8 cellular contexts compared by ENCODE assay signal in genomic region chr12:53217930-53218307, GRCh38. TPM values are rescaled to one million over a fixed set of nuclear protein-coding genes. Genes with fewer than 3 reads are reported as not detected.
DNase-seq lines count a peak whose midpoint lies in the region; ATAC-seq, FAIRE-seq and TF ChIP-seq lines count a peak whose summit lies in the region.

No MANE protein-coding gene starts in this region.

- POLR2A ChIA-PET in GM12878 (lab: Charles Lee), result interaction anchor here (1.1 to 4.4 kb wide), 4 partner anchors 10 to 51 kb away, joined by 3 to 28 read pairs (median 14); partner anchors contain the start of genes ESPL1 and ITGB7

- no peaks in the 10 kb centered on the region for H4K20me1 ChIP-seq in GM12878 (ENCODE audit: control insufficient read depth, insufficient read depth)

- H3K14ac ChIP-seq in neuronal stem cell (ENCODE audit: low read length), result no peak overlapping the region

- peak overlapping the region; percentile 16; the same call in 1 of the 2 replicates for H3K4me3 ChIP-seq in GM12878
- H3K4me3 ChIP-seq in left lung, result peak overlapping the region in 1 of 2 donors; percentile 71
- H3K4me3 ChIP-seq in suprapubic skin, result peak overlapping the region; percentile 61
- no peak overlapping the region for H3K4me3 ChIP-seq in neuronal stem cell (ENCODE audit: low read length in 2 of 2)

- H3K9me3 ChIP-seq in GM12878 (replicated peaks; ENCODE audit: control insufficient read depth, insufficient read depth, low read length), result no peaks in the 10 kb centered on the region
- H3K9me3 ChIP-seq in left lung, result no peaks in the 10 kb centered on the region
- no peaks in the 10 kb centered on the region for H3K9me3 ChIP-seq in suprapubic skin
- no peaks in the 10 kb centered on the region for H3K9me3 ChIP-seq in neuronal stem cell (replicated peaks in 1 of 2; ENCODE audit: control insufficient read depth in 2 of 2, insufficient read depth in 1 of 2, low read depth in 1 of 2, low read length in 2 of 2)

- WGBS in GM12878 (ENCODE audit: insufficient coverage, insufficient replicate concordance, low lambda C conversion rate, missing lambda C conversion rate), result 69% methylated on average over 3 of the region's 3 CpGs
- WGBS in suprapubic skin, result 61% methylated on average over 3 of the region's 3 CpGs
- no CpG with 5 or more reads among the region's 3 CpGs for WGBS in neuronal stem cell (ENCODE audit: extremely low coverage in 2 of 2, insufficient read length in 2 of 2, insufficient replicate concordance in 1 of 2), 2 donors

- peaks cover 1% of the 10 kb centered on the region for H3K27me3 Mint-ChIP-seq in activated CD4-positive, alpha-beta T cell treated with anti-CD3 and anti-CD28 coated beads, Interleukin-2, amount 10 ng/mL, durations not matched to agents 24 days and 14 days

- FAIRE-seq in GM12878 (lab: Jason Lieb, UNC), result no peak

- BruUV-seq in GM12878 (replicated peaks; lab: Mats Ljungman, UMichigan), result TSS peak; percentile 22

- H3K27ac ChIP-seq in GM12878 (ENCODE audit: control insufficient read depth, insufficient read depth), result no peak overlapping the region
- H3K27ac ChIP-seq in left lung, result peak overlapping the region; percentile 97 to 99
- peak overlapping the region; percentile 99 for H3K27ac ChIP-seq in suprapubic skin
- H3K27ac ChIP-seq in neuronal stem cell (replicated peaks; ENCODE audit: low read length), result no peak overlapping the region

- peaks cover 3 to 7% of the 10 kb centered on the region in 2 experiments for H3K36me3 ChIP-seq in GM12878 (ENCODE audit: control insufficient read depth in 2 of 2, insufficient read depth in 2 of 2, low read length in 1 of 2)
- H3K36me3 ChIP-seq in left lung, result peaks cover 0 to 16% of the 10 kb centered on the region in 2 donors
- peaks cover 31% of the 10 kb centered on the region for H3K36me3 ChIP-seq in suprapubic skin
- H3K36me3 ChIP-seq in neuronal stem cell (replicated peaks in 1 of 2; ENCODE audit: control insufficient read depth in 2 of 2, insufficient read depth in 2 of 2, low read length in 2 of 2), result no peaks in the 10 kb centered on the region

- H3K79me1 ChIP-seq in neuronal stem cell (ENCODE audit: low read depth, low read length), result no peaks in the 10 kb centered on the region

- H4K91ac ChIP-seq in neuronal stem cell (ENCODE audit: low read depth, low read length, poor library complexity), result no peak overlapping the region

- DNase-seq in activated CD4-positive, alpha-beta T cell treated with anti-CD3 and anti-CD28 coated beads, Interleukin-2, amount 10 ng/mL, durations not matched to agents 24 days and 14 days, result no peak
- no peak for DNase-seq in activated CD4-positive, alpha-beta T cell treated with anti-CD3 and anti-CD28 coated beads for 1 hour
- DNase-seq in GM12878 (ENCODE audit: low read depth, low spot score) (no peak), left lung (no peak), suprapubic skin (ENCODE audit: low spot score in 2 of 2) (no peak), cerebellum (ENCODE audit: low spot score) (no peak), neuronal stem cell (ENCODE audit: low spot score) (no peak), islet precursor cell (no peak)

- H2BK5ac ChIP-seq in neuronal stem cell (ENCODE audit: low read length), result no peak overlapping the region

- intact Hi-C loops in activated CD4-positive, alpha-beta T cell treated with anti-CD3 and anti-CD28 coated beads, Interleukin-2, amount 10 ng/mL, durations not matched to agents 24 days and 14 days (cut with micrococcal nuclease), result loop anchor here (2.0 to 5.0 kb wide), 2 partner anchors 19 to 234 kb away; partner anchors contain the start of gene PCBP2
- intact Hi-C loops in GM12878 (cut with micrococcal nuclease; ENCODE audit: unreplicated experiment), result no loop called here
- intact Hi-C loops in left lung (cut with DNase I), result no loop called here

- peak overlapping the region; percentile 94 for H3K27ac Mint-ChIP-seq in activated CD4-positive, alpha-beta T cell treated with anti-CD3 and anti-CD28 coated beads, Interleukin-2, amount 10 ng/mL, durations not matched to agents 24 days and 14 days

- H2BK120ac ChIP-seq in neuronal stem cell (ENCODE audit: low read depth, low read length), result no peak overlapping the region

- TF ChIP-seq CTCF in GM12878 (IDR thresholded peaks at IDR 0.05 in 2 of 3, conservative IDR thresholded peaks at IDR 0.05 in 1 of 3; ENCODE audit: control insufficient read depth in 2 of 3, extremely low read depth in 1 of 3, insufficient read depth in 1 of 3, low read depth in 3 of 3, low read length in 3 of 3), result no peak
- TF ChIP-seq CTCF in left lung (IDR thresholded peaks at IDR 0.05), result no peak
- TF ChIP-seq CTCF in suprapubic skin (IDR thresholded peaks at IDR 0.05), result no peak

- H3K4me1 ChIP-seq in GM12878 (ENCODE audit: control insufficient read depth, insufficient read depth, low read length), result peaks cover 22% of the 10 kb centered on the region
- peaks cover 32 to 92% of the 10 kb centered on the region in 2 donors for H3K4me1 ChIP-seq in left lung
- peaks cover 82% of the 10 kb centered on the region for H3K4me1 ChIP-seq in suprapubic skin
- H3K4me1 ChIP-seq in neuronal stem cell (ENCODE audit: control insufficient read depth in 2 of 2, insufficient read depth in 1 of 2, low read depth in 1 of 2, low read length in 2 of 2), result peaks cover 34% of the 10 kb centered on the region in 2 donors

- no peak overlapping the region for H2BK15ac ChIP-seq in neuronal stem cell (ENCODE audit: low read length)

- no peaks in the 10 kb centered on the region for H3K9me3 Mint-ChIP-seq in activated CD4-positive, alpha-beta T cell treated with anti-CD3 and anti-CD28 coated beads, Interleukin-2, amount 10 ng/mL, durations not matched to agents 24 days and 14 days

- peak overlapping the region; percentile 97 for H3K4me3 Mint-ChIP-seq in activated CD4-positive, alpha-beta T cell treated with anti-CD3 and anti-CD28 coated beads, Interleukin-2, amount 10 ng/mL, durations not matched to agents 24 days and 14 days

- H2AK5ac ChIP-seq in neuronal stem cell (ENCODE audit: low read depth, low read length), result no peak overlapping the region

- H2AFZ ChIP-seq in GM12878 (ENCODE audit: control insufficient read depth, low read depth, low read length) (no peak overlapping the region), neuronal stem cell (ENCODE audit: low read length) (no peak overlapping the region)

- no peak overlapping the region for H3K18ac ChIP-seq in neuronal stem cell (ENCODE audit: low read length)

- H3K79me2 ChIP-seq in GM12878 (ENCODE audit: control insufficient read depth, insufficient read depth, low read length), result peaks cover 4% of the 10 kb centered on the region; the same call in 1 of the 2 replicates

- CTCF ChIA-PET in GM12878 (lab: Yijun Ruan, JAX), result interaction anchor here (0.6 to 15.7 kb wide), 9 partner anchors 9 to 232 kb away, joined by 3 to 315 read pairs (median 7); partner anchors contain the start of genes CSAD, ESPL1, PFDN5 and ZNF740

- H3K27me3 ChIP-seq in GM12878 (replicated peaks in 1 of 2; ENCODE audit: control insufficient read depth in 2 of 2, insufficient read depth in 2 of 2, low read length in 1 of 2), result no peaks in the 10 kb centered on the region
- peaks cover 0 to 15% of the 10 kb centered on the region in 2 donors for H3K27me3 ChIP-seq in left lung
- no peaks in the 10 kb centered on the region for H3K27me3 ChIP-seq in suprapubic skin
- peaks cover 4 to 39% (median 21%) of the 10 kb centered on the region in 3 experiments for H3K27me3 ChIP-seq in neuronal stem cell (ENCODE audit: control insufficient read depth in 3 of 3, insufficient read depth in 3 of 3, low read depth in 1 of 3, low read length in 3 of 3)

- no peak for TF ChIP-seq RAD21 in GM12878 (IDR thresholded peaks at IDR 0.05; ENCODE audit: insufficient read depth, low read depth, low read length)

- no peak overlapping the region for H4K8ac ChIP-seq in neuronal stem cell (ENCODE audit: low read depth, low read length)

- H3K4me1 Mint-ChIP-seq in activated CD4-positive, alpha-beta T cell treated with anti-CD3 and anti-CD28 coated beads, Interleukin-2, amount 10 ng/mL, durations not matched to agents 24 days and 14 days, result peaks cover 83% of the 10 kb centered on the region

- in situ Hi-C loops in GM12878 (cut with MboI), result no loop called here

- no peak overlapping the region for H3K4ac ChIP-seq in neuronal stem cell (ENCODE audit: low read length)

- no peak for TF ChIP-seq POLR2A in GM12878 (IDR thresholded peaks at IDR 0.05; ENCODE audit: low read depth, low read length)
- TF ChIP-seq POLR2A in suprapubic skin (IDR thresholded peaks at IDR 0.05), result no peak

- 0 out of 2 replicates have a peak overlapping the region, but pooled peaks have one; percentile 21 for H3K9ac ChIP-seq in GM12878 (ENCODE audit: control insufficient read depth, insufficient read depth, low read length)
- no peak overlapping the region for H3K9ac ChIP-seq in neuronal stem cell (ENCODE audit: low read depth, low read length, poor library complexity)

- no peak overlapping the region for H2BK12ac ChIP-seq in neuronal stem cell (ENCODE audit: low read length)

- peaks cover 48% of the 10 kb centered on the region for H3K36me3 Mint-ChIP-seq in activated CD4-positive, alpha-beta T cell treated with anti-CD3 and anti-CD28 coated beads, Interleukin-2, amount 10 ng/mL, durations not matched to agents 24 days and 14 days (ENCODE audit: low read depth)

- TF ChIP-seq EP300 in GM12878 (IDR thresholded peaks at IDR 0.05; ENCODE audit: borderline replicate concordance in 1 of 2, control insufficient read depth in 1 of 2, low read depth in 2 of 2, low read length in 2 of 2) (no peak), suprapubic skin (IDR thresholded peaks at IDR 0.05) (no peak)

- SMC1A ChIA-PET in GM12878 (lab: Charles Lee; ENCODE audit: uncharacterized antibody, unreplicated experiment), result interaction anchor here (0.7 to 16.4 kb wide), 8 partner anchors 9 to 203 kb away, joined by 3 to 155 read pairs (median 4); partner anchors contain the start of genes ESPL1 and ITGB7

- H3K23ac ChIP-seq in neuronal stem cell (ENCODE audit: low read depth, low read length, poor library complexity), result no peak overlapping the region

- RAD21 ChIA-PET in GM12878 (lab: Charles Lee; ENCODE audit: unreplicated experiment), result interaction anchor here (0.6 to 11.1 kb wide), 11 partner anchors 9 to 152 kb away, joined by 3 to 146 read pairs (median 3); partner anchors contain the start of genes ESPL1 and ITGB7

- ATAC-seq in GM12878 (no peak), left lung (no peak)

- peak overlapping the region; percentile 54 for H3K4me2 ChIP-seq in GM12878 (ENCODE audit: control insufficient read depth, insufficient read depth)
- no peak overlapping the region for H3K4me2 ChIP-seq in neuronal stem cell (ENCODE audit: insufficient read depth, low read length, poor library complexity, severe bottlenecking)

RNA-seq across cellular contexts. Expression of gene ITGB7, which starts 10.9 kb away (rescaled TPM):
- total RNA-seq in activated CD4-positive, alpha-beta T cell treated with anti-CD3 and anti-CD28 coated beads, Interleukin-2, amount 10 ng/mL, durations not matched to agents 24 days and 14 days, result 226 and 239 TPM in 2 replicates
- total RNA-seq in GM12878 (2013; cell fraction: nucleolus; rRNA removed), result 215 and 221 TPM in 2 replicates
- 366 and 425 TPM in 2 replicates for total RNA-seq in GM12878 (2014; rRNA removed)
- total RNA-seq in GM12878 (2014; rRNA removed; fragmentation: Illumina TruSeq; extraction: Trizol), result 158 and 166 TPM in 2 replicates
- total RNA-seq in GM12878 (2021), result 459 and 487 TPM in 2 replicates
- polyA plus RNA-seq in GM12878 (2011; ENCODE audit: low read depth), result 81.6 TPM
- polyA plus RNA-seq in GM12878 (2011; rRNA removed), result 130 and 234 TPM in 2 replicates
- polyA plus RNA-seq in GM12878 (2011; cell fraction: cytosol; rRNA removed), result 334 and 445 TPM in 2 replicates
- polyA plus RNA-seq in GM12878 (2011; cell fraction: nucleus; rRNA removed), result 940 and 958 TPM in 2 replicates
- 135 and 178 TPM in 2 replicates for polyA plus RNA-seq in GM12878 (2012)
- polyA plus RNA-seq in GM12878 (2014; fragmentation: Illumina TruSeq; extraction: Trizol), result 95.4 and 174 TPM in 2 replicates
- 10 to 100 TPM; 54.5 to 99.5 TPM for polyA plus RNA-seq in GM12878 (2014; fragmentation: Nextera tagmentation; extraction: Ambion mirVana)
- 282 and 333 TPM in 2 replicates for polyA plus RNA-seq in GM12878 (2014; rRNA removed)
- polyA plus RNA-seq in GM12878 (2016; fragmentation: Nextera tagmentation; extraction: Ambion mirVana), result 100 to 1,000 TPM; 269 to 332 TPM
- 281 and 434 TPM in 2 replicates for polyA minus RNA-seq in GM12878 (2011; rRNA and poly(A)+ RNA removed)
- polyA minus RNA-seq in GM12878 (2011; cell fraction: cytosol; rRNA and poly(A)+ RNA removed), result 164 and 179 TPM in 2 replicates
- polyA minus RNA-seq in GM12878 (2011; cell fraction: nucleus; rRNA and poly(A)+ RNA removed), result 164 and 235 TPM in 2 replicates
- 10 to 100 TPM in 1 of 2 donors, 1 to 10 TPM in 1; 3.8 to 10.9 TPM for total RNA-seq in left lung
- total RNA-seq in suprapubic skin, result 10 to 100 TPM in 1 of 4 donors, 1 to 10 TPM in 3; 2.9 to 29.1 (median 6.8) TPM
- not detected for total RNA-seq in cerebellum
- polyA plus RNA-seq in neuronal stem cell (2013, experiment 1 of 2), result 0.07 TPM
- 0.03 TPM for polyA plus RNA-seq in neuronal stem cell (2013, experiment 2 of 2)

RNA-seq across cellular contexts. Expression of gene RARG, which starts 14.1 kb away (rescaled TPM):
- total RNA-seq in activated CD4-positive, alpha-beta T cell treated with anti-CD3 and anti-CD28 coated beads, Interleukin-2, amount 10 ng/mL, durations not matched to agents 24 days and 14 days, result 57.2 and 58.5 TPM in 2 replicates
- 12.2 and 13.4 TPM in 2 replicates for total RNA-seq in GM12878 (2013; cell fraction: nucleolus; rRNA removed)
- total RNA-seq in GM12878 (2014; rRNA removed), result 3.4 and 4.0 TPM in 2 replicates
- total RNA-seq in GM12878 (2014; rRNA removed; fragmentation: Illumina TruSeq; extraction: Trizol), result 3.0 and 3.9 TPM in 2 replicates
- 7.3 and 8.7 TPM in 2 replicates for total RNA-seq in GM12878 (2021)
- polyA plus RNA-seq in GM12878 (2011; ENCODE audit: low read depth), result 0.72 TPM
- 4.5 and 8.1 TPM in 2 replicates for polyA plus RNA-seq in GM12878 (2011; rRNA removed)
- polyA plus RNA-seq in GM12878 (2011; cell fraction: cytosol; rRNA removed), result 9.2 and 13.2 TPM in 2 replicates
- polyA plus RNA-seq in GM12878 (2011; cell fraction: nucleus; rRNA removed), result 34.2 and 38.3 TPM in 2 replicates
- polyA plus RNA-seq in GM12878 (2012), result 2.5 and 2.9 TPM in 2 replicates
- 2.6 and 4.2 TPM in 2 replicates for polyA plus RNA-seq in GM12878 (2014; fragmentation: Illumina TruSeq; extraction: Trizol)
- polyA plus RNA-seq in GM12878 (2014; fragmentation: Nextera tagmentation; extraction: Ambion mirVana), result under 1 TPM; 0.27 to 0.60 TPM
- 7.2 and 8.0 TPM in 2 replicates for polyA plus RNA-seq in GM12878 (2014; rRNA removed)
- 1 to 10 TPM; 3.8 to 6.0 TPM for polyA plus RNA-seq in GM12878 (2016; fragmentation: Nextera tagmentation; extraction: Ambion mirVana)
- 12.3 and 13.9 TPM in 2 replicates for polyA minus RNA-seq in GM12878 (2011; rRNA and poly(A)+ RNA removed)
- polyA minus RNA-seq in GM12878 (2011; cell fraction: cytosol; rRNA and poly(A)+ RNA removed), result 7.5 and 8.3 TPM in 2 replicates
- polyA minus RNA-seq in GM12878 (2011; cell fraction: nucleus; rRNA and poly(A)+ RNA removed), result 9.1 and 18.5 TPM in 2 replicates
- total RNA-seq in left lung, result 10 to 100 TPM; 38.2 to 38.6 TPM
- 100 to 1,000 TPM; 140 to 198 (median 172) TPM for total RNA-seq in suprapubic skin
- total RNA-seq in cerebellum, result 2.9 TPM
- 11.1 TPM for polyA plus RNA-seq in neuronal stem cell (2013, experiment 1 of 2)
- polyA plus RNA-seq in neuronal stem cell (2013, experiment 2 of 2), result 10.9 TPM

RNA-seq across cellular contexts. Expression of gene CSAD, which starts 37.2 kb away (rescaled TPM):
- 21.6 and 25.6 TPM in 2 replicates for total RNA-seq in activated CD4-positive, alpha-beta T cell treated with anti-CD3 and anti-CD28 coated beads, Interleukin-2, amount 10 ng/mL, durations not matched to agents 24 days and 14 days
- total RNA-seq in GM12878 (2013; cell fraction: nucleolus; rRNA removed), result 35.3 and 40.5 TPM in 2 replicates
- total RNA-seq in GM12878 (2014; rRNA removed), result 7.0 and 12.5 TPM in 2 replicates
- 5.4 and 6.7 TPM in 2 replicates for total RNA-seq in GM12878 (2014; rRNA removed; fragmentation: Illumina TruSeq; extraction: Trizol)
- total RNA-seq in GM12878 (2021), result 6.1 and 9.3 TPM in 2 replicates
- polyA plus RNA-seq in GM12878 (2011; ENCODE audit: low read depth), result 9.2 TPM
- polyA plus RNA-seq in GM12878 (2011; rRNA removed), result 14.4 and 19.1 TPM in 2 replicates
- polyA plus RNA-seq in GM12878 (2011; cell fraction: cytosol; rRNA removed), result 14.6 and 22.7 TPM in 2 replicates
- polyA plus RNA-seq in GM12878 (2011; cell fraction: nucleus; rRNA removed), result 73.6 and 82.3 TPM in 2 replicates
- polyA plus RNA-seq in GM12878 (2012), result 13.3 and 15.1 TPM in 2 replicates
- polyA plus RNA-seq in GM12878 (2014; fragmentation: Illumina TruSeq; extraction: Trizol), result 12.3 and 12.7 TPM in 2 replicates
- polyA plus RNA-seq in GM12878 (2014; fragmentation: Nextera tagmentation; extraction: Ambion mirVana), result 1 to 10 TPM; 1.2 to 2.0 TPM
- 20.0 and 20.4 TPM in 2 replicates for polyA plus RNA-seq in GM12878 (2014; rRNA removed)
- polyA plus RNA-seq in GM12878 (2016; fragmentation: Nextera tagmentation; extraction: Ambion mirVana), result 1 to 10 TPM; 1.1 to 2.4 TPM
- polyA minus RNA-seq in GM12878 (2011; rRNA and poly(A)+ RNA removed), result 13.1 and 15.2 TPM in 2 replicates
- polyA minus RNA-seq in GM12878 (2011; cell fraction: cytosol; rRNA and poly(A)+ RNA removed), result 4.9 and 6.8 TPM in 2 replicates
- polyA minus RNA-seq in GM12878 (2011; cell fraction: nucleus; rRNA and poly(A)+ RNA removed), result 11.6 and 18.4 TPM in 2 replicates
- total RNA-seq in left lung, result 10 to 100 TPM; 33.1 to 36.3 TPM
- 100 to 1,000 TPM in 1 of 4 donors, 10 to 100 TPM in 3; 35.6 to 175 (median 56.7) TPM for total RNA-seq in suprapubic skin
- 27.9 TPM for total RNA-seq in cerebellum
- polyA plus RNA-seq in neuronal stem cell (2013, experiment 1 of 2), result 14.3 TPM
- 14.1 TPM for polyA plus RNA-seq in neuronal stem cell (2013, experiment 2 of 2)

RNA-seq across cellular contexts. Expression of gene ZNF740, which starts 37.4 kb away (rescaled TPM):
- total RNA-seq in activated CD4-positive, alpha-beta T cell treated with anti-CD3 and anti-CD28 coated beads, Interleukin-2, amount 10 ng/mL, durations not matched to agents 24 days and 14 days, result 44.0 and 50.5 TPM in 2 replicates
- total RNA-seq in GM12878 (2013; cell fraction: nucleolus; rRNA removed), result 112 and 115 TPM in 2 replicates
- 11.6 and 12.6 TPM in 2 replicates for total RNA-seq in GM12878 (2014; rRNA removed)
- 9.9 and 11.8 TPM in 2 replicates for total RNA-seq in GM12878 (2014; rRNA removed; fragmentation: Illumina TruSeq; extraction: Trizol)
- 29.0 and 33.6 TPM in 2 replicates for total RNA-seq in GM12878 (2021)
- 10.5 TPM for polyA plus RNA-seq in GM12878 (2011; ENCODE audit: low read depth)
- polyA plus RNA-seq in GM12878 (2011; rRNA removed), result 29.5 and 30.9 TPM in 2 replicates
- polyA plus RNA-seq in GM12878 (2011; cell fraction: cytosol; rRNA removed), result 17.7 and 18.8 TPM in 2 replicates
- polyA plus RNA-seq in GM12878 (2011; cell fraction: nucleus; rRNA removed), result 63.5 and 111 TPM in 2 replicates
- polyA plus RNA-seq in GM12878 (2012), result 14.3 and 14.7 TPM in 2 replicates
- polyA plus RNA-seq in GM12878 (2014; fragmentation: Illumina TruSeq; extraction: Trizol), result 14.2 and 21.6 TPM in 2 replicates
- 1 to 10 TPM; 1.4 to 1.8 TPM for polyA plus RNA-seq in GM12878 (2014; fragmentation: Nextera tagmentation; extraction: Ambion mirVana)
- polyA plus RNA-seq in GM12878 (2014; rRNA removed), result 12.9 and 19.1 TPM in 2 replicates
- polyA plus RNA-seq in GM12878 (2016; fragmentation: Nextera tagmentation; extraction: Ambion mirVana), result 1 to 10 TPM; 4.1 to 5.6 TPM
- polyA minus RNA-seq in GM12878 (2011; rRNA and poly(A)+ RNA removed), result 29.5 and 32.2 TPM in 2 replicates
- 7.1 and 7.5 TPM in 2 replicates for polyA minus RNA-seq in GM12878 (2011; cell fraction: cytosol; rRNA and poly(A)+ RNA removed)
- polyA minus RNA-seq in GM12878 (2011; cell fraction: nucleus; rRNA and poly(A)+ RNA removed), result 57.9 and 58.6 TPM in 2 replicates
- total RNA-seq in left lung, result 10 to 100 TPM; 34.6 to 39.2 TPM
- 10 to 100 TPM in 3 of 4 donors, 1 to 10 TPM in 1; 5.9 to 38.9 (median 15.2) TPM for total RNA-seq in suprapubic skin
- 24.6 TPM for total RNA-seq in cerebellum
- 19.7 TPM for polyA plus RNA-seq in neuronal stem cell (2013, experiment 1 of 2)
- 19.5 TPM for polyA plus RNA-seq in neuronal stem cell (2013, experiment 2 of 2)

RNA-seq across cellular contexts. Expression of gene ESPL1, which starts 50.2 kb away (rescaled TPM):
- 71.8 and 76.7 TPM in 2 replicates for total RNA-seq in activated CD4-positive, alpha-beta T cell treated with anti-CD3 and anti-CD28 coated beads, Interleukin-2, amount 10 ng/mL, durations not matched to agents 24 days and 14 days
- total RNA-seq in GM12878 (2013; cell fraction: nucleolus; rRNA removed), result 49.7 and 52.5 TPM in 2 replicates
- 28.4 and 28.5 TPM in 2 replicates for total RNA-seq in GM12878 (2014; rRNA removed)
- total RNA-seq in GM12878 (2014; rRNA removed; fragmentation: Illumina TruSeq; extraction: Trizol), result 17.9 and 20.1 TPM in 2 replicates
- total RNA-seq in GM12878 (2021), result 54.4 and 61.9 TPM in 2 replicates
- 7.2 TPM for polyA plus RNA-seq in GM12878 (2011; ENCODE audit: low read depth)
- 14.4 and 19.3 TPM in 2 replicates for polyA plus RNA-seq in GM12878 (2011; rRNA removed)
- 23.7 and 26.8 TPM in 2 replicates for polyA plus RNA-seq in GM12878 (2011; cell fraction: cytosol; rRNA removed)
- 110 and 113 TPM in 2 replicates for polyA plus RNA-seq in GM12878 (2011; cell fraction: nucleus; rRNA removed)
- 13.9 and 14.4 TPM in 2 replicates for polyA plus RNA-seq in GM12878 (2012)
- 19.0 and 28.6 TPM in 2 replicates for polyA plus RNA-seq in GM12878 (2014; fragmentation: Illumina TruSeq; extraction: Trizol)
- 1 to 10 TPM; 2.1 to 2.2 TPM for polyA plus RNA-seq in GM12878 (2014; fragmentation: Nextera tagmentation; extraction: Ambion mirVana)
- polyA plus RNA-seq in GM12878 (2014; rRNA removed), result 30.8 and 31.4 TPM in 2 replicates
- polyA plus RNA-seq in GM12878 (2016; fragmentation: Nextera tagmentation; extraction: Ambion mirVana), result 10 to 100 TPM; 21.1 to 21.2 TPM
- 36.4 and 41.1 TPM in 2 replicates for polyA minus RNA-seq in GM12878 (2011; rRNA and poly(A)+ RNA removed)
- 8.6 and 10.9 TPM in 2 replicates for polyA minus RNA-seq in GM12878 (2011; cell fraction: cytosol; rRNA and poly(A)+ RNA removed)
- 33.7 and 47.5 TPM in 2 replicates for polyA minus RNA-seq in GM12878 (2011; cell fraction: nucleus; rRNA and poly(A)+ RNA removed)
- 1 to 10 TPM; 2.8 to 4.1 TPM for total RNA-seq in left lung
- 10 to 100 TPM in 1 of 4 donors, 1 to 10 TPM in 3; 5.7 to 10.6 (median 6.1) TPM for total RNA-seq in suprapubic skin
- total RNA-seq in cerebellum, result 5.1 TPM
- polyA plus RNA-seq in neuronal stem cell (2013, experiment 1 of 2), result 14.2 TPM
- 14.1 TPM for polyA plus RNA-seq in neuronal stem cell (2013, experiment 2 of 2)

Comparison
In these comparisons a context has a peak if more than half of its experiments do, and no peak if none do; other contexts are left out.
1. H3K27ac ChIP-seq: peak in left lung (2 of 2) and suprapubic skin (single experiment); none in GM12878 (single experiment) and neuronal stem cell (single experiment).
2. H3K4me3 ChIP-seq: peak in GM12878 (single experiment) and suprapubic skin (single experiment); none in neuronal stem cell (0 of 2).